In the genomic region with DNA sequence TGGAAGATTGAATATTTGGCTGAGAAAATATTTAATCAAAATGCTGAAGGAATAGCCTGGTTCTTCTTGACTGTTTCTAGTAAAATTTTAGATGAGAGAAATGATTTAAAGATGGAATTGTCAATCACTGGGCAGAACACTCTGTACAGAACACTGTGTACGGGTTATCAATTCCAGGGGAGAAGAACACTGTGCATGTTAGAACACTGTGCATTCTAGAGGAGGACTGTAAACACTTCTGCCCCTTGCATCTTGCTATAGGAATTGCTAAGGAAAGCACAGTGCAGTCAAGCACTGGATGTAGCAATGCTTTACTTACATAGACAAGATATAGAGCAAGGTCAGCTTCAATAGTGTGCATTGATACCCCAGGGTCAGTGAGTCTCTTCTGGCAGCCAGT, we compare ENCODE assay signal across 7 cellular contexts.
"Had no signal": no experiment of that assay in that cellular context is flagged by ENCODE, and none has a peak within 500 bp of the region (broad histone marks: within the 10 kb centered on the region; RNA-seq: fewer than 3 reads in every experiment).

No MANE protein-coding gene starts in this region.

- H3K27ac ChIP-seq: HL-60 had no signal

- H3K4me3 Mint-ChIP-seq: GM23338, H9 had no signal

- H3K9me3 Mint-ChIP-seq: GM23338, H9 had no signal

- H3K4me2 ChIP-seq: GM23338 had no signal

- DNase-seq: H9, HCEC 1CT, IMR-90 had no signal

- H3K4me1 Mint-ChIP-seq: GM23338, H9 had no signal

- H3K27ac Mint-ChIP-seq: GM23338, H9 had no signal

- ATAC-seq: GM23338, HepG2, K562 had no signal

- H3K4me3 ChIP-seq: GM23338, K562 had no signal
